ENCODE assay signal across 9 cellular contexts in genomic region chr22:19419464-19420178, GRCh38.
DNase-seq lines count a peak whose midpoint lies in the region; ATAC-seq and TF ChIP-seq lines count a peak whose summit lies in the region.
"Had no signal": no experiment of that assay in that cellular context is flagged by ENCODE, and none has a peak within 500 bp of the region (broad histone marks: within the 10 kb centered on the region; RNA-seq: fewer than 3 reads in every experiment).

No MANE protein-coding gene starts in this region.

- in situ Hi-C loops in brain microvascular endothelial cell (cut with HindIII; ENCODE audit: low pct_ligation_motif_present, low sequenced_read_pairs): no loop called here

- TF ChIP-seq CTCF in neutrophil (IDR thresholded peaks at IDR 0.05) (peak; percentile 3), brain microvascular endothelial cell (IDR thresholded peaks at IDR 0.05; ENCODE audit: low read depth, low read length, missing control alignments) (no peak)

- H3K27ac ChIP-seq in neutrophil: peak overlapping the region; percentile 98
- no peak overlapping the region for H3K27ac ChIP-seq in brain microvascular endothelial cell
- H3K27ac ChIP-seq: epithelial cell of prostate had no signal

- no peaks in the 10 kb centered on the region for H3K36me3 ChIP-seq in neutrophil
- peaks cover 5% of the 10 kb centered on the region for H3K36me3 ChIP-seq in brain microvascular endothelial cell (replicated peaks)

- no peaks in the 10 kb centered on the region for H3K9me3 ChIP-seq in neutrophil

- H3K4me3 ChIP-seq in neutrophil (ENCODE audit: low read depth in 1 of 2, low read length in 1 of 2) (peak overlapping the region; percentile 45 to 54), brain microvascular endothelial cell (ENCODE audit: low read depth, low read length) (no peak overlapping the region)

- H3K27me3 ChIP-seq in neutrophil (no peaks in the 10 kb centered on the region), brain microvascular endothelial cell (replicated peaks) (no peaks in the 10 kb centered on the region)

- peaks cover 88 to 93% of the 10 kb centered on the region in 2 experiments for H3K4me1 ChIP-seq in neutrophil (ENCODE audit: control insufficient read depth in 1 of 2, insufficient read depth in 1 of 2, low read depth in 1 of 2, low read length in 1 of 2)

- peak; percentile 65 for DNase-seq in activated CD8-positive, alpha-beta memory T cell treated with anti-CD3 and anti-CD28 coated beads, Interleukin-2, amount 50 U/mL, for 48 hours
- DNase-seq in hypothalamus (lab: John Stamatoyannopoulos, UW) (no peak), brain microvascular endothelial cell (no peak)

- ATAC-seq in GM18858 (IDR thresholded peaks at IDR 0.05; ENCODE audit: unreplicated experiment): peak; percentile 53
- peak; percentile 62 for ATAC-seq in HG03460 (IDR thresholded peaks at IDR 0.05; ENCODE audit: unreplicated experiment)
- ATAC-seq in GM19455 (IDR thresholded peaks at IDR 0.05; ENCODE audit: unreplicated experiment): no peak
- no peak for ATAC-seq in HG03521 (IDR thresholded peaks at IDR 0.05; ENCODE audit: unreplicated experiment)

Comparison
In these comparisons a context has a peak if more than half of its experiments do, and no peak if none do; other contexts are left out.
1. ATAC-seq: peak in GM18858 (single experiment) and HG03460 (single experiment); none in GM19455 (single experiment) and HG03521 (single experiment).